Comparison of ENCODE assay signal across 1 cellular context in genomic region chr3:196080997-196081833, GRCh38.
A peak's percentile ranks its signal among the peaks of the same experiment; 100 is the strongest.
TF ChIP-seq lines count a peak whose summit lies in the region.

No MANE protein-coding gene starts in this region.

TF ChIP-seq in HepG2, 621 proteins besides CTCF, POLR2A, EP300 and RAD21 (continued from another document and continues in another):
- TF ChIP-seq PRDM10 (CRISPR knock-in tag; IDR thresholded peaks at IDR 0.05; ENCODE audit: low read depth) (no peak), ZNF160 (CRISPR knock-in tag; IDR thresholded peaks at IDR 0.05) (no peak), CREB1 (IDR thresholded peaks at IDR 0.05) (no peak), CREB1 (CRISPR knock-in tag; IDR thresholded peaks at IDR 0.05) (no peak), ONECUT2 (CRISPR knock-in tag; IDR thresholded peaks at IDR 0.05) (no peak), NCOA2 (CRISPR knock-in tag; IDR thresholded peaks at IDR 0.05) (no peak), ZSCAN25 (CRISPR knock-in tag; IDR thresholded peaks at IDR 0.05) (no peak), SNAI1 (CRISPR knock-in tag; IDR thresholded peaks at IDR 0.05; ENCODE audit: borderline replicate concordance) (no peak), ZNF207 (IDR thresholded peaks at IDR 0.05; ENCODE audit: borderline replicate concordance) (no peak), ZNF816 (CRISPR knock-in tag; IDR thresholded peaks at IDR 0.05; ENCODE audit: borderline replicate concordance) (no peak), PATZ1 (CRISPR knock-in tag; IDR thresholded peaks at IDR 0.05) (peak; percentile 34; the same call in 1 of the 2 replicates), RARA (CRISPR knock-in tag; IDR thresholded peaks at IDR 0.05) (no peak; the same call in 1 of the 2 replicates), TCF7 (IDR thresholded peaks at IDR 0.05; ENCODE audit: low read depth) (no peak), ZNF17 (CRISPR knock-in tag; IDR thresholded peaks at IDR 0.05) (no peak), CCDC6 (CRISPR knock-in tag; IDR thresholded peaks at IDR 0.05) (peak; percentile 93), U2AF1 (optimal IDR thresholded peaks at IDR 0.05; ENCODE audit: low read depth, low read length) (no peak), ATF7-NPFF (CRISPR knock-in tag; IDR thresholded peaks at IDR 0.05; ENCODE audit: low read depth) (no peak), ZBTB26 (CRISPR knock-in tag; IDR thresholded peaks at IDR 0.05; ENCODE audit: borderline replicate concordance) (no peak), PAXIP1 (CRISPR knock-in tag; conservative IDR thresholded peaks at IDR 0.05) (no peak), BHLHE40 (IDR thresholded peaks at IDR 0.05; ENCODE audit: low read length) (no peak), CENPX (CRISPR knock-in tag; IDR thresholded peaks at IDR 0.05) (no peak), PHF20 (CRISPR knock-in tag; IDR thresholded peaks at IDR 0.05) (no peak), ZNF280D (CRISPR knock-in tag; IDR thresholded peaks at IDR 0.05) (no peak), SMC3 (IDR thresholded peaks at IDR 0.05; ENCODE audit: low read length) (no peak), ZBTB20 (CRISPR knock-in tag; IDR thresholded peaks at IDR 0.05; ENCODE audit: borderline replicate concordance, low read depth) (no peak), ZNF562 (CRISPR knock-in tag; IDR thresholded peaks at IDR 0.05; ENCODE audit: borderline replicate concordance) (no peak), ZNF256 (CRISPR knock-in tag; conservative IDR thresholded peaks at IDR 0.05) (no peak), BCLAF1 (IDR thresholded peaks at IDR 0.05) (no peak), ZFP1 (CRISPR knock-in tag; IDR thresholded peaks at IDR 0.05) (no peak), YEATS2 (CRISPR knock-in tag; IDR thresholded peaks at IDR 0.05; ENCODE audit: borderline replicate concordance) (no peak), SNAPC2 (CRISPR knock-in tag; IDR thresholded peaks at IDR 0.05) (no peak), HBP1 (CRISPR knock-in tag; IDR thresholded peaks at IDR 0.05; ENCODE audit: low read depth) (peak; percentile 60; the same call in 1 of the 2 replicates), ZIK1 (CRISPR knock-in tag; IDR thresholded peaks at IDR 0.05; ENCODE audit: borderline replicate concordance, low read depth) (no peak), ERF (CRISPR knock-in tag; IDR thresholded peaks at IDR 0.05) (no peak), ZNF143 (CRISPR knock-in tag; IDR thresholded peaks at IDR 0.05) (0 out of 2 replicates have a peak, but pooled peaks have one; percentile 11), TEAD3 (CRISPR knock-in tag; optimal IDR thresholded peaks at IDR 0.05; ENCODE audit: borderline replicate concordance) (no peak), ZNF263 (CRISPR knock-in tag; IDR thresholded peaks at IDR 0.05) (no peak), GRHL1 (CRISPR knock-in tag; conservative IDR thresholded peaks at IDR 0.05) (no peak), SNRNP70 (IDR thresholded peaks at IDR 0.05; ENCODE audit: low read depth, low read length) (no peak), GMEB1 (CRISPR knock-in tag; IDR thresholded peaks at IDR 0.05; ENCODE audit: borderline replicate concordance) (no peak), KLF11 (CRISPR knock-in tag; IDR thresholded peaks at IDR 0.05) (no peak; the same call in 1 of the 2 replicates), ELF3 (CRISPR knock-in tag; IDR thresholded peaks at IDR 0.05) (peak; percentile 65; the same call in 1 of the 2 replicates)
